ENCODE assay signal across 8 cellular contexts in the genomic region with DNA sequence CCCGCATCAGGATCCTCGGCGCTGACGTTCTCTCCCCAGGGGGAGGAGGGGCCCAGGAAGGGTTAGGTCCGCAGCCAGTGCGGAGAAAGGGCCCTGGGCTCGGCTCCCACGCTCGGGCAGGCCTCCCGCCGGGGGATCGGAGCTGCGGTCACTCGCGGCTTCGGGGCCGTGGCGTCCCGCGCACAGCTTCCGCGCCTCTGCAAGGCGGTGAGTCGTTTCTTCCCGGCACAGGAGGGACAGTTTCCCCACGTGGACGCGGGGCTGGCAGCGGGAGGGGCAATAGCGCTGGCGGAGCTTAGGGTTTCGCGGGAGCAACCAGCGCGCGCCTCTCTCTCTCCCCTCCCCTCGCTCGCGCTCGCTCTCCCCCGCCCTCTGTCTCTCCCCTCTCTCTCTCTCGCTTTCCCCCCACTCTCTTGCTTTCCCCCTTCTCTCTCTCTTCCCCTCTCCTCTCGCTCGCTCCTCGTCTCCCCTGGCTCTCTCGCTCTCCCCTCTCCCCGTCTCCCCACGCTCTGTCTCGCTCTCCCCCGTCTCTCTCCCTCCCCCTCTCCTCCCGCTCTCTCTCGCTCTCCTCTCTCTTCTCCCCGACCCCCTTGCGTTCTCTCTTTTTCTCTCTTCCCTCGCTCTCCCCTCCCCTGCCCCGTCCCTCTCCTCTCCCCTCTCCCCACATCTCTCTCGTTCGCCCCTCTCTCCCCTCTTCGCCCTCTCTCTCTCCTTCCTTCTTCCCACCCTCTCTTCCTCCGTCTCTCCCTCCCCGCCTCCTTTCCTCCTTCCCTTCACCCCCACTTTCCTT. TPM values are rescaled to one million over a fixed set of nuclear protein-coding genes. Genes with fewer than 3 reads are reported as not detected.
DNase-seq lines count a peak whose midpoint lies in the region; ATAC-seq and TF ChIP-seq lines count a peak whose summit lies in the region.

No MANE protein-coding gene starts in this region.

- peak overlapping the region; percentile 76 for H3K27ac Mint-ChIP-seq in activated naive CD8-positive, alpha-beta T cell treated with anti-CD3 and anti-CD28 coated beads for 36 hours
- H3K27ac Mint-ChIP-seq in progenitor cell of endocrine pancreas, result no peak overlapping the region

- no peaks in the 10 kb centered on the region for H3K27me3 ChIP-seq in SJCRH30
- H3K27me3 ChIP-seq in aorta (ENCODE audit: control insufficient read depth in 1 of 2, insufficient read depth in 2 of 2, low read length in 1 of 2), result no peaks in the 10 kb centered on the region

- H3K27me3 Mint-ChIP-seq in activated naive CD8-positive, alpha-beta T cell treated with anti-CD3 and anti-CD28 coated beads for 36 hours, result peaks cover 48% of the 10 kb centered on the region
- peaks cover 55% of the 10 kb centered on the region for H3K27me3 Mint-ChIP-seq in progenitor cell of endocrine pancreas

- WGBS in aorta, 2 donors, result 1% methylated on average over 24 to 61 of the region's 61 CpGs

- intact Hi-C loops in left cardiac atrium (cut with DNase I), result no loop called here
- intact Hi-C loops in aorta (cut with DNase I), result loop anchor here (5.0 to 10.0 kb wide), 3 partner anchors 80 to 150 kb away; a partner anchor contains a TSS

- H3K4me1 ChIP-seq in SJCRH30 (0 out of 2 replicates have a peak, but pooled peaks cover 3% of the 10 kb centered on the region), aorta (ENCODE audit: control insufficient read depth in 1 of 2, insufficient read depth in 2 of 2, low read length in 2 of 2) (no peaks in the 10 kb centered on the region)

- H3K27ac ChIP-seq in SJCRH30, result peak overlapping the region; percentile 27
- no peak overlapping the region for H3K27ac ChIP-seq in aorta (ENCODE audit: low read depth in 1 of 2, low read length in 2 of 2)

- ATAC-seq in HG02642 (IDR thresholded peaks at IDR 0.05; ENCODE audit: poor library complexity, unreplicated experiment), result peak; percentile 45
- ATAC-seq in left cardiac atrium, result peak; percentile 67 to 68
- ATAC-seq in aorta (ENCODE audit: low FRiP score), result peak; percentile 59

- H3K4me3 ChIP-seq in SJCRH30 (peak overlapping the region; percentile 83), aorta (ENCODE audit: low read length in 2 of 2) (peak overlapping the region; percentile 37 to 58)

- H3K4me1 Mint-ChIP-seq in activated naive CD8-positive, alpha-beta T cell treated with anti-CD3 and anti-CD28 coated beads for 36 hours, result peaks cover 21% of the 10 kb centered on the region
- peaks cover 2% of the 10 kb centered on the region for H3K4me1 Mint-ChIP-seq in progenitor cell of endocrine pancreas (ENCODE audit: low read depth)

- no peaks in the 10 kb centered on the region for H3K9me3 Mint-ChIP-seq in activated naive CD8-positive, alpha-beta T cell treated with anti-CD3 and anti-CD28 coated beads for 36 hours
- no peaks in the 10 kb centered on the region for H3K9me3 Mint-ChIP-seq in progenitor cell of endocrine pancreas (ENCODE audit: low read depth)

- peaks cover 3% of the 10 kb centered on the region for H3K36me3 Mint-ChIP-seq in activated naive CD8-positive, alpha-beta T cell treated with anti-CD3 and anti-CD28 coated beads for 36 hours
- H3K36me3 Mint-ChIP-seq in progenitor cell of endocrine pancreas (ENCODE audit: insufficient read depth), result no peaks in the 10 kb centered on the region

- H3K4me3 Mint-ChIP-seq in activated naive CD8-positive, alpha-beta T cell treated with anti-CD3 and anti-CD28 coated beads for 36 hours, result peak overlapping the region; percentile 87
- H3K4me3 Mint-ChIP-seq in progenitor cell of endocrine pancreas (ENCODE audit: low read depth), result peak overlapping the region; percentile 77

- DNase-seq in AG20443 (ENCODE audit: low spot score), result peak; percentile 87
- DNase-seq in SJCRH30, result peak; percentile 49 to 58
- DNase-seq in activated naive CD8-positive, alpha-beta T cell treated with anti-CD3 and anti-CD28 coated beads for 36 hours, result peak; percentile 60
- DNase-seq in left cardiac atrium, result peak; percentile 70
- peak; percentile 28 for DNase-seq in progenitor cell of endocrine pancreas (ENCODE audit: low spot score, unreplicated experiment)
- DNase-seq in aorta, result peak; percentile 70 to 90
- no peak for DNase-seq in SIG-M5 treated with dmso at 0.1 percent for 504 hours (lab: John Stamatoyannopoulos, UW; ENCODE audit: unreplicated experiment)

- H3K36me3 ChIP-seq in SJCRH30 (no peaks in the 10 kb centered on the region), aorta (ENCODE audit: control insufficient read depth in 1 of 2, insufficient read depth in 2 of 2, low read length in 1 of 2) (no peaks in the 10 kb centered on the region)

- no peaks in the 10 kb centered on the region for H3K9me3 ChIP-seq in SJCRH30 (replicated peaks)
- H3K9me3 ChIP-seq in aorta (ENCODE audit: control insufficient read depth, low read length), result no peaks in the 10 kb centered on the region

- no peak for TF ChIP-seq CTCF in progenitor cell of endocrine pancreas (IDR thresholded peaks at IDR 0.05; ENCODE audit: unreplicated experiment)

RNA-seq across cellular contexts. Expression of a gene that starts 12.8 kb away (rescaled TPM):
- 7.3 and 7.8 TPM in 2 replicates for total RNA-seq in SJCRH30 (2014; rRNA removed; shearing (Covaris generic))
- total RNA-seq in activated naive CD8-positive, alpha-beta T cell treated with anti-CD3 and anti-CD28 coated beads for 36 hours, result 1 to 10 TPM; 5.9 to 6.2 TPM
- total RNA-seq in left cardiac atrium (1 to 10 TPM; 2.0 to 2.7 TPM), progenitor cell of endocrine pancreas (27.6 and 31.8 TPM in 2 replicates), aorta (1 to 10 TPM in 1 of 2 donors, under 1 TPM in 1; 0.84 to 1.5 TPM)
- polyA plus RNA-seq in aorta, result under 1 TPM; 0.20 to 0.63 TPM

Comparison
In these comparisons a context has a peak if more than half of its experiments do, and no peak if none do; other contexts are left out.
1. intact Hi-C loops: an anchor here in aorta (5.0 to 10.0 kb wide); none called in left cardiac atrium.